Comparison of ENCODE assay signal across 19 cellular contexts in genomic region chr16:63005356-63005755, GRCh38.
"Had no signal": no experiment of that assay in that cellular context is flagged by ENCODE, and none has a peak within 500 bp of the region (broad histone marks: within the 10 kb centered on the region; RNA-seq: fewer than 3 reads in every experiment).

No MANE protein-coding gene starts in this region.

- DNase-seq: activated B cell treated with CpG ODN at 0.5 μM for 24 hours; activated CD4-positive, alpha-beta memory T cell treated with anti-CD3 and anti-CD28 coated beads for 36 hours; activated CD4-positive, alpha-beta T cell treated with anti-CD3 and anti-CD28 coated beads for 48 hours; activated naive CD4-positive, alpha-beta T cell treated with Interleukin-2 at 50 U/mL for 16 hours; activated naive CD8-positive, alpha-beta T cell treated with anti-CD3 and anti-CD28 coated beads for 36 hours; activated T-cell treated with anti-CD3 and anti-CD28 coated beads, Interleukin-2, amount 50 U/mL, for 48 hours; colonic mucosa; dorsolateral prefrontal cortex; effector memory CD8-positive, alpha-beta T cell; foreskin melanocyte; naive B cell; occipital lobe; posterior cingulate gyrus; right lobe of liver; stimulated activated CD4-positive, alpha-beta T cell treated with anti-CD3 and anti-CD28 coated beads, Interleukin-1b, Interleukin-23, amount 100 ng/mL, for 48 hours; stimulated activated naive CD8-positive, alpha-beta T cell treated with anti-CD3 and anti-CD28 coated beads, Interleukin-15, amount 100 ng/mL, for 72 hours had no signal

- H3K4me1 ChIP-seq: colonic mucosa, right lobe of liver, tibial nerve had no signal

- H3K4me3 ChIP-seq: colonic mucosa, dorsolateral prefrontal cortex, lung, right lobe of liver, skin epidermis, tibial nerve had no signal

- H3K36me3 ChIP-seq: colonic mucosa, right lobe of liver, tibial nerve had no signal

- H3K27me3 ChIP-seq: colonic mucosa, dorsolateral prefrontal cortex, right lobe of liver, tibial nerve had no signal

- H3K27ac ChIP-seq: colonic mucosa, dorsolateral prefrontal cortex, right lobe of liver, skin epidermis, tibial nerve had no signal

- H3K9me3 ChIP-seq: colonic mucosa, right lobe of liver had no signal
